24 cellular contexts compared by ENCODE assay signal in the genomic region with DNA sequence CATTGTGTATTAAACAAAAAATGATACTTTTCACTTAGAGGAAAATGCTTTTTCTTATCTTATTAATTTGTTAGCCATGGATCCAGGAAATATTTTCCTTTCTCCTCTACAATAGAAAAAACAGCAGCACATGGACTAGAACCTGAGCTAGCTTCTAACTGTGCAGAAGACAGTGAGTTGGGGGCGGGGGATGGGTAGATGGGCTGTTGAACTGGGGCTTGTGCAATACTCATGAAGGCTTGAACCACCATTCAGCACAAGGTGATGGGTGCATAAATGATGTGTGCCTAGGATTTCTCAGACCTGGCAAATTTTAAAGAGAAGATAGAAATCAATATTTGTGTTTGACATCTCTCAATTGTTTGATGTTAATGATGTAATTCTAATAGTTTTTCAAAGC.
"Had no signal": no experiment of that assay in that cellular context is flagged by ENCODE, and none has a peak within 500 bp of the region (broad histone marks: within the 10 kb centered on the region; RNA-seq: fewer than 3 reads in every experiment).

No MANE protein-coding gene starts in this region.

- H2AFZ ChIP-seq: hepatocyte had no signal

- DNase-seq: activated CD4-positive, alpha-beta memory T cell treated with anti-CD3 and anti-CD28 coated beads, Interleukin-2, amount 10 ng/mL, durations not matched to agents 7 days and 5 days; activated CD4-positive, alpha-beta T cell treated with anti-CD3 and anti-CD28 coated beads, Interleukin-2, amount 10 ng/mL, durations not matched to agents 24 days and 14 days; activated effector memory CD4-positive, alpha-beta T cell treated with anti-CD3 and anti-CD28 coated beads, Interleukin-2, amount 50 U/mL, for 16 hours; activated naive CD4-positive, alpha-beta T cell treated with anti-CD3 and anti-CD28 coated beads, Interleukin-2, amount 10 ng/mL, durations not matched to agents 7 days and 5 days; activated T-cell treated with anti-CD3 and anti-CD28 coated beads, Interleukin-2, amount 50 U/mL, for 72 hours; body of pancreas; effector CD4-positive, alpha-beta T cell; erythroblast; foreskin keratinocyte; immature natural killer cell; mucosa of descending colon; nucleus accumbens; stimulated activated CD4-positive, alpha-beta T cell treated with anti-CD3 and anti-CD28 coated beads, Interleukin-4, amount 100 ng/mL, for 4 hours; substantia nigra; T1000; uterus had no signal

- H3K4me1 Mint-ChIP-seq: activated CD4-positive, alpha-beta memory T cell treated with anti-CD3 and anti-CD28 coated beads, Interleukin-2, amount 10 ng/mL, durations not matched to agents 7 days and 5 days; activated CD4-positive, alpha-beta T cell treated with anti-CD3 and anti-CD28 coated beads, Interleukin-2, amount 10 ng/mL, durations not matched to agents 24 days and 14 days; activated naive CD4-positive, alpha-beta T cell treated with anti-CD3 and anti-CD28 coated beads, Interleukin-2, amount 10 ng/mL, durations not matched to agents 7 days and 5 days; immature natural killer cell; memory B cell had no signal

- H3K27me3 ChIP-seq: body of pancreas, cardiac muscle cell, foreskin keratinocyte, hepatocyte, tibial nerve, uterus had no signal

- H3K36me3 ChIP-seq: cardiac muscle cell, tibial nerve, uterus had no signal

- H3K9me3 Mint-ChIP-seq: activated CD4-positive, alpha-beta memory T cell treated with anti-CD3 and anti-CD28 coated beads, Interleukin-2, amount 10 ng/mL, durations not matched to agents 7 days and 5 days; activated CD4-positive, alpha-beta T cell treated with anti-CD3 and anti-CD28 coated beads, Interleukin-2, amount 10 ng/mL, durations not matched to agents 24 days and 14 days; activated naive CD4-positive, alpha-beta T cell treated with anti-CD3 and anti-CD28 coated beads, Interleukin-2, amount 10 ng/mL, durations not matched to agents 7 days and 5 days; activated T-cell treated with anti-CD3 and anti-CD28 coated beads, Interleukin-2, amount 50 U/mL, for 72 hours; dendritic cell treated with granulocyte-macrophage colony-stimulating factor and Interleukin-4, amounts not matched to agents 40 ng/mL and 50 ng/mL, for 4 days; memory B cell; stimulated activated naive CD8-positive, alpha-beta T cell treated with anti-CD3 and anti-CD28 coated beads, Interleukin-15, Interleukin-2, amounts not matched to agents 100 ng/mL and 50 ng/mL, for 24 hours; T-helper 1 cell treated with Interleukin-12 subunit alpha and Interleukin-12 subunit beta and Interleukin-4 antibody, amounts not matched to agents 30 μg/mL and 1 μg/mL, for 36 hours had no signal

- H3K27ac ChIP-seq: body of pancreas, cardiac muscle cell, foreskin keratinocyte, hepatocyte, tibial nerve, uterus had no signal

- H3K27me3 Mint-ChIP-seq: activated CD4-positive, alpha-beta memory T cell treated with anti-CD3 and anti-CD28 coated beads, Interleukin-2, amount 10 ng/mL, durations not matched to agents 7 days and 5 days; activated CD4-positive, alpha-beta T cell treated with anti-CD3 and anti-CD28 coated beads, Interleukin-2, amount 10 ng/mL, durations not matched to agents 24 days and 14 days; activated naive CD4-positive, alpha-beta T cell treated with anti-CD3 and anti-CD28 coated beads, Interleukin-2, amount 10 ng/mL, durations not matched to agents 7 days and 5 days; dendritic cell treated with granulocyte-macrophage colony-stimulating factor and Interleukin-4, amounts not matched to agents 40 ng/mL and 50 ng/mL, for 4 days; stimulated activated naive CD8-positive, alpha-beta T cell treated with anti-CD3 and anti-CD28 coated beads, Interleukin-15, Interleukin-2, amounts not matched to agents 100 ng/mL and 50 ng/mL, for 24 hours had no signal

- H3K36me3 Mint-ChIP-seq: activated naive CD4-positive, alpha-beta T cell treated with anti-CD3 and anti-CD28 coated beads, Interleukin-2, amount 10 ng/mL, durations not matched to agents 7 days and 5 days; immature natural killer cell; memory B cell had no signal

- H3K4me2 ChIP-seq: hepatocyte had no signal

- H3K27ac Mint-ChIP-seq: activated CD4-positive, alpha-beta memory T cell treated with anti-CD3 and anti-CD28 coated beads, Interleukin-2, amount 10 ng/mL, durations not matched to agents 7 days and 5 days; activated CD4-positive, alpha-beta T cell treated with anti-CD3 and anti-CD28 coated beads, Interleukin-2, amount 10 ng/mL, durations not matched to agents 24 days and 14 days; activated naive CD4-positive, alpha-beta T cell treated with anti-CD3 and anti-CD28 coated beads, Interleukin-2, amount 10 ng/mL, durations not matched to agents 7 days and 5 days; activated T-cell treated with anti-CD3 and anti-CD28 coated beads, Interleukin-2, amount 50 U/mL, for 72 hours; dendritic cell treated with granulocyte-macrophage colony-stimulating factor and Interleukin-4, amounts not matched to agents 40 ng/mL and 50 ng/mL, for 4 days; immature natural killer cell; memory B cell; stimulated activated naive CD8-positive, alpha-beta T cell treated with anti-CD3 and anti-CD28 coated beads, Interleukin-15, Interleukin-2, amounts not matched to agents 100 ng/mL and 50 ng/mL, for 24 hours; T-helper 1 cell treated with Interleukin-12 subunit alpha and Interleukin-12 subunit beta and Interleukin-4 antibody, amounts not matched to agents 30 μg/mL and 1 μg/mL, for 36 hours had no signal

- ATAC-seq: activated CD4-positive, CD25-positive, alpha-beta regulatory T cell treated with anti-CD3 and anti-CD28 coated beads, Interleukin-2, amount 50 U/mL, for 24 hours; activated T-cell treated with anti-CD3 and anti-CD28 coated beads, Interleukin-2, amount 50 U/mL, for 72 hours; body of pancreas; foreskin keratinocyte; mucosa of descending colon had no signal

- H3K4me3 Mint-ChIP-seq: activated CD4-positive, alpha-beta memory T cell treated with anti-CD3 and anti-CD28 coated beads, Interleukin-2, amount 10 ng/mL, durations not matched to agents 7 days and 5 days; activated CD4-positive, alpha-beta T cell treated with anti-CD3 and anti-CD28 coated beads, Interleukin-2, amount 10 ng/mL, durations not matched to agents 24 days and 14 days; activated naive CD4-positive, alpha-beta T cell treated with anti-CD3 and anti-CD28 coated beads, Interleukin-2, amount 10 ng/mL, durations not matched to agents 7 days and 5 days; activated T-cell treated with anti-CD3 and anti-CD28 coated beads, Interleukin-2, amount 50 U/mL, for 72 hours; dendritic cell treated with granulocyte-macrophage colony-stimulating factor and Interleukin-4, amounts not matched to agents 40 ng/mL and 50 ng/mL, for 4 days; immature natural killer cell; memory B cell; stimulated activated naive CD8-positive, alpha-beta T cell treated with anti-CD3 and anti-CD28 coated beads, Interleukin-15, Interleukin-2, amounts not matched to agents 100 ng/mL and 50 ng/mL, for 24 hours; T-helper 1 cell treated with Interleukin-12 subunit alpha and Interleukin-12 subunit beta and Interleukin-4 antibody, amounts not matched to agents 30 μg/mL and 1 μg/mL, for 36 hours had no signal

- H3K9me3 ChIP-seq: body of pancreas, mucosa of descending colon, tibial nerve, uterus had no signal

- H3K4me3 ChIP-seq: body of pancreas, cardiac muscle cell, hepatocyte, mucosa of descending colon, tibial nerve, uterus had no signal

- H3K4me1 ChIP-seq: body of pancreas, foreskin keratinocyte, uterus had no signal
